Comparison of ENCODE assay signal across 15 cellular contexts in the genomic region with DNA sequence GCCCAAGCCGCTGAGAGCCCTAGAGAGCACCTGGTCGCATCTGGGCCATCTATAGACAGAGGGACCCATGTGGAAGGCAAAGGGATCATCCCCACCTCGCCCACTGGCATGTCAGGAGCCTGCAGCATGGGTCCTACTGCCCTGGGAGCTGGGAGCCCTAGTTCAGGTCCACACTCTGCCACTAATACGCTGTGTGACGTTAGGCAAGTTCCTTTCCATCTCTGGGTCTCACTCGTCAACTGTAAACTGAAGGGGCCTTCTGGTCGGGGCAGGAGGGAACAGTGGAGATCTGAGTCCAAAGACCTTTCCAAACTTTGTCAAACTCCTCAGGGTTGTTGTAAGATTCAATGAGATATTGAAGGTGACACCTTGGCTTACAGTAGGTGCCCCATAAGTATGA. TPM values are rescaled to one million over a fixed set of nuclear protein-coding genes. Genes with fewer than 3 reads are reported as not detected.
DNase-seq lines count a peak whose midpoint lies in the region; ATAC-seq and TF ChIP-seq lines count a peak whose summit lies in the region.
"Had no signal": no experiment of that assay in that cellular context is flagged by ENCODE, and none has a peak within 500 bp of the region (broad histone marks: within the 10 kb centered on the region; RNA-seq: fewer than 3 reads in every experiment).

No MANE protein-coding gene starts in this region.

- DNase-seq in heart right ventricle, result no peak
- DNase-seq in cardiac septum (ENCODE audit: low spot score), result no peak
- no peak for DNase-seq in stimulated activated naive B cell treated with anti-CD40 and anti-IgM and Interleukin-4, amounts not matched to agents 10 μg/mL and 1 μg/mL and 100 μg/mL, for 72 hours
- DNase-seq in activated CD4-positive, alpha-beta T cell treated with anti-CD3 and anti-CD28 coated beads, Interleukin-2, amount 50 U/mL, for 4 hours, result no peak
- DNase-seq in stimulated activated CD4-positive, alpha-beta T cell treated with anti-CD3 and anti-CD28 coated beads, Interleukin-2, amount 100 ng/mL, for 48 hours, result no peak
- DNase-seq: DMS79; effector memory CD8-positive, alpha-beta T cell; stomach; T1000 had no signal

- 88% methylated on average over 7 of the region's 7 CpGs for WGBS in heart right ventricle, 2 donors
- 79% methylated on average over 7 of the region's 7 CpGs for WGBS in urinary bladder

- no peak overlapping the region for H3K4me3 Mint-ChIP-seq in dendritic cell treated with granulocyte-macrophage colony-stimulating factor and Interleukin-4, amounts not matched to agents 40 ng/mL and 50 ng/mL, for 4 days
- H3K4me3 Mint-ChIP-seq in stimulated activated naive B cell treated with anti-CD40 and anti-IgM and Interleukin-4, amounts not matched to agents 10 μg/mL and 1 μg/mL and 100 μg/mL, for 72 hours, result no peak overlapping the region
- H3K4me3 Mint-ChIP-seq: central memory CD8-positive, alpha-beta T cell; effector memory CD8-positive, alpha-beta T cell had no signal

- H3K9me3 Mint-ChIP-seq in dendritic cell treated with granulocyte-macrophage colony-stimulating factor and Interleukin-4, amounts not matched to agents 40 ng/mL and 50 ng/mL, for 4 days, result no peaks in the 10 kb centered on the region
- H3K9me3 Mint-ChIP-seq in stimulated activated naive B cell treated with anti-CD40 and anti-IgM and Interleukin-4, amounts not matched to agents 10 μg/mL and 1 μg/mL and 100 μg/mL, for 72 hours, result no peaks in the 10 kb centered on the region
- H3K9me3 Mint-ChIP-seq: activated T-helper 2 cell treated with anti-CD3 and anti-CD28 coated beads, Interferon-gamma antibody, Interleukin-2, Interleukin-4, amounts not matched to agents 10 μg/mL and 5 μg/mL and 100 μg/mL, durations not matched to agents 14 hours and 24 hours and 36 hours; central memory CD8-positive, alpha-beta T cell; effector memory CD8-positive, alpha-beta T cell had no signal

- peak overlapping the region; percentile 60 for H3K27ac Mint-ChIP-seq in dendritic cell treated with granulocyte-macrophage colony-stimulating factor and Interleukin-4, amounts not matched to agents 40 ng/mL and 50 ng/mL, for 4 days
- no peak overlapping the region for H3K27ac Mint-ChIP-seq in stimulated activated naive B cell treated with anti-CD40 and anti-IgM and Interleukin-4, amounts not matched to agents 10 μg/mL and 1 μg/mL and 100 μg/mL, for 72 hours
- H3K27ac Mint-ChIP-seq: activated T-helper 2 cell treated with anti-CD3 and anti-CD28 coated beads, Interferon-gamma antibody, Interleukin-2, Interleukin-4, amounts not matched to agents 10 μg/mL and 5 μg/mL and 100 μg/mL, durations not matched to agents 14 hours and 24 hours and 36 hours; effector memory CD8-positive, alpha-beta T cell had no signal

- peaks cover 2% of the 10 kb centered on the region for H3K27me3 Mint-ChIP-seq in dendritic cell treated with granulocyte-macrophage colony-stimulating factor and Interleukin-4, amounts not matched to agents 40 ng/mL and 50 ng/mL, for 4 days
- peaks cover 23 to 38% of the 10 kb centered on the region in 2 donors for H3K27me3 Mint-ChIP-seq in stimulated activated naive B cell treated with anti-CD40 and anti-IgM and Interleukin-4, amounts not matched to agents 10 μg/mL and 1 μg/mL and 100 μg/mL, for 72 hours

- TF ChIP-seq CTCF in heart right ventricle (IDR thresholded peaks at IDR 0.05), result no peak

- H3K27me3 ChIP-seq in heart right ventricle (no peaks in the 10 kb centered on the region), mucosa of rectum (ENCODE audit: control insufficient read depth in 2 of 2, insufficient read depth in 2 of 2, low read length in 2 of 2) (no peaks in the 10 kb centered on the region)
- H3K27me3 ChIP-seq: stomach had no signal

- peaks cover 59 to 100% (median 87%) of the 10 kb centered on the region in 9 donors for H3K4me1 ChIP-seq in heart right ventricle
- peaks cover 36 to 50% of the 10 kb centered on the region in 2 donors for H3K4me1 ChIP-seq in mucosa of rectum (ENCODE audit: control insufficient read depth in 2 of 2, insufficient read depth in 2 of 2, low read length in 2 of 2)
- peaks cover 3% of the 10 kb centered on the region for H3K4me1 ChIP-seq in urinary bladder (ENCODE audit: insufficient read depth)

- H3K36me3 ChIP-seq in heart right ventricle, result no peaks in the 10 kb centered on the region
- no peaks in the 10 kb centered on the region for H3K36me3 ChIP-seq in mucosa of rectum (ENCODE audit: control insufficient read depth in 2 of 2, insufficient read depth in 2 of 2, low read length in 2 of 2)
- H3K36me3 ChIP-seq in urinary bladder (ENCODE audit: insufficient read depth), result no peaks in the 10 kb centered on the region
- H3K36me3 ChIP-seq: stomach had no signal

- intact Hi-C loops in heart right ventricle (cut with DNase I), result loop anchor here in 2 of 10 donors (1.0 to 2.0 kb wide), 2 partner anchors 23 to 24 kb away; a partner anchor contains a TSS
- intact Hi-C loops in cardiac septum (cut with DNase I), result loop anchor here (1.0 kb wide), 1 partner anchor 24 kb away; a partner anchor contains a TSS
- intact Hi-C loops in dendritic cell treated with granulocyte-macrophage colony-stimulating factor and Interleukin-4, amounts not matched to agents 40 ng/mL and 50 ng/mL, for 4 days (cut with micrococcal nuclease), result loop anchor here (2.0 kb wide), 1 partner anchor 23 kb away; a partner anchor contains a TSS

- peaks cover 67% of the 10 kb centered on the region for H3K4me1 Mint-ChIP-seq in dendritic cell treated with granulocyte-macrophage colony-stimulating factor and Interleukin-4, amounts not matched to agents 40 ng/mL and 50 ng/mL, for 4 days (ENCODE audit: low read depth)
- H3K4me1 Mint-ChIP-seq in stimulated activated naive B cell treated with anti-CD40 and anti-IgM and Interleukin-4, amounts not matched to agents 10 μg/mL and 1 μg/mL and 100 μg/mL, for 72 hours, result peaks cover 7 to 8% of the 10 kb centered on the region in 2 donors
- H3K4me1 Mint-ChIP-seq: central memory CD8-positive, alpha-beta T cell had no signal

- H3K36me3 Mint-ChIP-seq in dendritic cell treated with granulocyte-macrophage colony-stimulating factor and Interleukin-4, amounts not matched to agents 40 ng/mL and 50 ng/mL, for 4 days (ENCODE audit: low read depth), result no peaks in the 10 kb centered on the region
- no peaks in the 10 kb centered on the region for H3K36me3 Mint-ChIP-seq in stimulated activated naive B cell treated with anti-CD40 and anti-IgM and Interleukin-4, amounts not matched to agents 10 μg/mL and 1 μg/mL and 100 μg/mL, for 72 hours

- peak overlapping the region in 7 of 10 donors; percentile 5 to 85 (median 69) for H3K27ac ChIP-seq in heart right ventricle
- H3K27ac ChIP-seq in mucosa of rectum (ENCODE audit: low read depth in 2 of 2, low read length in 2 of 2), result peak overlapping the region; percentile 26 to 78
- peak overlapping the region; percentile 55 for H3K27ac ChIP-seq in urinary bladder (ENCODE audit: low read depth)

- H3K4me3 ChIP-seq in heart right ventricle (no peak overlapping the region), mucosa of rectum (ENCODE audit: low read length in 2 of 2) (no peak overlapping the region), urinary bladder (ENCODE audit: low read depth, low read length) (no peak overlapping the region)
- H3K4me3 ChIP-seq: stomach had no signal

- H3K9me3 ChIP-seq in heart right ventricle (no peaks in the 10 kb centered on the region), mucosa of rectum (ENCODE audit: control insufficient read depth in 2 of 2, low read length in 2 of 2) (no peaks in the 10 kb centered on the region)
- H3K9me3 ChIP-seq: stomach had no signal

- ATAC-seq in heart right ventricle, result no peak
- no peak for ATAC-seq in stimulated activated naive B cell treated with anti-CD40 and anti-IgM and Interleukin-4, amounts not matched to agents 10 μg/mL and 1 μg/mL and 100 μg/mL, for 72 hours (replicated peaks)
- ATAC-seq: activated CD4-positive, CD25-positive, alpha-beta regulatory T cell treated with anti-CD3 and anti-CD28 coated beads, Interleukin-2, amount 50 U/mL, for 24 hours; effector memory CD8-positive, alpha-beta T cell had no signal

- peak overlapping the region in 1 of 2 donors; percentile 19 for H3K9ac ChIP-seq in mucosa of rectum (ENCODE audit: low read depth in 1 of 2, low read length in 2 of 2)

RNA-seq across cellular contexts. Expression of a gene that starts 23.4 kb away (rescaled TPM):
- 10 to 100 TPM in 9 of 10 donors, 1 to 10 TPM in 1; 9.0 to 20.6 (median 12.5) TPM for total RNA-seq in heart right ventricle
- polyA plus RNA-seq in heart right ventricle, result 1 to 10 TPM; 3.3 to 5.9 TPM
- total RNA-seq in cardiac septum, result 22.4 TPM
- 12.8 TPM for total RNA-seq in urinary bladder
- polyA plus RNA-seq in urinary bladder, result 10.1 TPM
- total RNA-seq: activated T-helper 2 cell treated with anti-CD3 and anti-CD28 coated beads, Interferon-gamma antibody, Interleukin-2, Interleukin-4, amounts not matched to agents 10 μg/mL and 5 μg/mL and 100 μg/mL, durations not matched to agents 14 hours and 24 hours and 36 hours had no signal
